Comparison of ENCODE assay signal across 17 cellular contexts in the genomic region with DNA sequence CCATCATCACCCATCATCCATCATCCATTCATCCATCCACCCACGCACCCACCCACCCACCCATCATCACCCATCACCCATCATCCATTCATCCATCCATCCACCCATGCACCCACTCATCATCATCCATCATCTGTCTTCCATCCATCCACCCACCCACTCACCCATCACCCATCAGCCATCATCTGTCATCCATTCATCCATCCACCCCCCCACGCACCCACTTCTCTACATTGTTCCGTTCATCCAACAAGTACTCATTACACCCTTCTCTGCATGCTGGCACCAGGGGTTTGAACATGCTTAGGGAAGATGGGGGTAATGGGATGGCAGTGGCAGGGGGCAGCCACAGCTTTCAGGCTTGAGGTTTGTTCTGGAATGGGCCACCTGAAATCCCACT.
DNase-seq lines count a peak whose midpoint lies in the region; ATAC-seq and TF ChIP-seq lines count a peak whose summit lies in the region.
"Had no signal": no experiment of that assay in that cellular context is flagged by ENCODE, and none has a peak within 500 bp of the region (broad histone marks: within the 10 kb centered on the region; RNA-seq: fewer than 3 reads in every experiment).

No MANE protein-coding gene starts in this region.

- no peak for ATAC-seq in Right ventricle myocardium inferior
- ATAC-seq in body of pancreas, result no peak
- ATAC-seq: GM12878, HCT116 had no signal

- H3K9me3 ChIP-seq in testis (no peaks in the 10 kb centered on the region), body of pancreas (no peaks in the 10 kb centered on the region)
- H3K9me3 ChIP-seq: Caco-2 had no signal

- H3K4me3 ChIP-seq in testis (no peak overlapping the region), body of pancreas (no peak overlapping the region)
- H3K4me3 ChIP-seq: BLaER1, GM12878 had no signal

- TF ChIP-seq CTCF in testis (IDR thresholded peaks at IDR 0.05) (no peak), body of pancreas (IDR thresholded peaks at IDR 0.05) (no peak)

- WGBS in testis, 2 donors, result 88 to 99% methylated on average over 3 of the region's 3 CpGs
- 69 to 97% methylated on average over 3 of the region's 3 CpGs for WGBS in body of pancreas, 2 donors

- DNase-seq in activated CD8-positive, alpha-beta memory T cell treated with anti-CD3 and anti-CD28 coated beads for 24 hours, result peak; percentile 38
- DNase-seq in activated CD8-positive, alpha-beta memory T cell treated with anti-CD3 and anti-CD28 coated beads, Interleukin-2, amount 50 U/mL, for 48 hours, result no peak
- peak; percentile 27 for DNase-seq in cardiac septum (ENCODE audit: low spot score)
- DNase-seq in Right ventricle myocardium inferior (ENCODE audit: missing footprints), result no peak
- peak; percentile 21 for DNase-seq in islet precursor cell
- peak; percentile 8 for DNase-seq in testis
- no peak for DNase-seq in body of pancreas
- DNase-seq in EL, result no peak
- DNase-seq: 8988T; AML-193; Caco-2; CD8-positive, alpha-beta memory T cell; DMS53 had no signal

- H3K27me3 ChIP-seq in testis (no peaks in the 10 kb centered on the region), body of pancreas (no peaks in the 10 kb centered on the region)
- H3K27me3 ChIP-seq: BLaER1 had no signal

- TF ChIP-seq POLR2A in testis (IDR thresholded peaks at IDR 0.05), result no peak
- TF ChIP-seq POLR2A in body of pancreas (IDR thresholded peaks at IDR 0.05), result no peak

- intact Hi-C loops in cardiac septum (cut with DNase I), result no loop called here
- intact Hi-C loops in Right ventricle myocardium inferior (cut with DNase I), result no loop called here
- intact Hi-C loops in testis (cut with DNase I; ENCODE audit: low total_unique reads), result no loop called here
- intact Hi-C loops in body of pancreas (cut with DNase I), result no loop called here

- H3K27ac ChIP-seq in testis (no peak overlapping the region), body of pancreas (no peak overlapping the region)
- H3K27ac ChIP-seq: BLaER1, HL-60 had no signal

- H3K4me1 ChIP-seq in testis (no peaks in the 10 kb centered on the region), body of pancreas (no peaks in the 10 kb centered on the region)
- H3K4me1 ChIP-seq: Caco-2 had no signal

- no peaks in the 10 kb centered on the region for H3K36me3 ChIP-seq in testis (ENCODE audit: low read depth, missing control alignments)
- no peaks in the 10 kb centered on the region for H3K36me3 ChIP-seq in body of pancreas (replicated peaks in 1 of 2; ENCODE audit: insufficient read depth in 1 of 2, low read depth in 2 of 2)

Comparison
In these comparisons a context has a peak if more than half of its experiments do, and no peak if none do; other contexts are left out.
1. DNase-seq: peak in activated CD8-positive, alpha-beta memory T cell treated with anti-CD3 and anti-CD28 coated beads for 24 hours (single experiment), cardiac septum (single experiment), islet precursor cell (single experiment) and testis (single experiment); none in activated CD8-positive, alpha-beta memory T cell treated with anti-CD3 and anti-CD28 coated beads, Interleukin-2, amount 50 U/mL, for 48 hours (single experiment), Right ventricle myocardium inferior (single experiment), body of pancreas (0 of 4) and EL (single experiment).